In the genomic region with DNA sequence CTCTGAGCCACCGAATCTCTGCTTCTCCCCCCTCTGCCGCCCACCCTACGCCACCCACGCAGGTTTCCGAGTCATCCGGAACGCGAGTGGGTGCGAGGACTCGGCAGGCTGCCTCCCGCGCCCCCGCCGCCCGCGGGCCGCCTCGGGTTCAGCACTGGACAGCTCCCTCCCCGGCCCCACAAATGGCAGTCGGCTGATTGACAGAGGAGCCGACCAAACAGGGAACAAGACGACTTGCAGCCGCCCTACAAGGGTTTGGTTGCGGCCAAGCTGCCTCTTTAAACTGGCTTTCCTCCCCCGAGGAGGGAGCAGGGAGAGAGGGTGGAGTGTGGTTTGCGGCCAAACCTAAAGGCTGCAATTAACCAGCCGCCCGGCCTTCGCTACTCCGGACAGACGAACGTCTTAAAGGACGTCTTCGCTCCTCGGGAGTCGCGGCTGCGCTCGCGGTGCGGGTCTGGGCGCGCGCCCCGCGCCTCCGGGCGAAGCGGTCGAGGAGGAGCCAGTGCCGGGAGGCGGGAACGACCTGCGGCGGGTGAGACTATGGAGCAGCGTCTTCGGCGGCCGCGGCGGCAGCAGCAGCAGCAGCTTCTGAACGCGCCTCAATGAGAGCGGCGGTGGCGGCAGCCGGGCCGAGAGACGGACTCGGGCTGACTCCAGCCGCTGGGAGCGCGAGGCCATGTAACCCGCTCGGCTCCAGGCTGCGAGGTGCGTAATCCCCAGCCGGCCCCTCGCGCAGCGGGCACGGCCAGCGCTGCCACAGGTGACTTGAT, we compare ENCODE assay signal across 8 cellular contexts. TPM values are rescaled to one million over a fixed set of nuclear protein-coding genes. Genes with fewer than 3 reads are reported as not detected.
DNase-seq lines count a peak whose midpoint lies in the region; ATAC-seq and TF ChIP-seq lines count a peak whose summit lies in the region.

A gene with protein sequence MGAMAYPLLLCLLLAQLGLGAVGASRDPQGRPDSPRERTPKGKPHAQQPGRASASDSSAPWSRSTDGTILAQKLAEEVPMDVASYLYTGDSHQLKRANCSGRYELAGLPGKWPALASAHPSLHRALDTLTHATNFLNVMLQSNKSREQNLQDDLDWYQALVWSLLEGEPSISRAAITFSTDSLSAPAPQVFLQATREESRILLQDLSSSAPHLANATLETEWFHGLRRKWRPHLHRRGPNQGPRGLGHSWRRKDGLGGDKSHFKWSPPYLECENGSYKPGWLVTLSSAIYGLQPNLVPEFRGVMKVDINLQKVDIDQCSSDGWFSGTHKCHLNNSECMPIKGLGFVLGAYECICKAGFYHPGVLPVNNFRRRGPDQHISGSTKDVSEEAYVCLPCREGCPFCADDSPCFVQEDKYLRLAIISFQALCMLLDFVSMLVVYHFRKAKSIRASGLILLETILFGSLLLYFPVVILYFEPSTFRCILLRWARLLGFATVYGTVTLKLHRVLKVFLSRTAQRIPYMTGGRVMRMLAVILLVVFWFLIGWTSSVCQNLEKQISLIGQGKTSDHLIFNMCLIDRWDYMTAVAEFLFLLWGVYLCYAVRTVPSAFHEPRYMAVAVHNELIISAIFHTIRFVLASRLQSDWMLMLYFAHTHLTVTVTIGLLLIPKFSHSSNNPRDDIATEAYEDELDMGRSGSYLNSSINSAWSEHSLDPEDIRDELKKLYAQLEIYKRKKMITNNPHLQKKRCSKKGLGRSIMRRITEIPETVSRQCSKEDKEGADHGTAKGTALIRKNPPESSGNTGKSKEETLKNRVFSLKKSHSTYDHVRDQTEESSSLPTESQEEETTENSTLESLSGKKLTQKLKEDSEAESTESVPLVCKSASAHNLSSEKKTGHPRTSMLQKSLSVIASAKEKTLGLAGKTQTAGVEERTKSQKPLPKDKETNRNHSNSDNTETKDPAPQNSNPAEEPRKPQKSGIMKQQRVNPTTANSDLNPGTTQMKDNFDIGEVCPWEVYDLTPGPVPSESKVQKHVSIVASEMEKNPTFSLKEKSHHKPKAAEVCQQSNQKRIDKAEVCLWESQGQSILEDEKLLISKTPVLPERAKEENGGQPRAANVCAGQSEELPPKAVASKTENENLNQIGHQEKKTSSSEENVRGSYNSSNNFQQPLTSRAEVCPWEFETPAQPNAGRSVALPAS (N-terminal part only) (plus strand): TSS at position 541 of the 770 bp plus-strand sequence. CDS start 420 bp downstream, outside the sequence.

- DNase-seq in A172 (ENCODE audit: low spot score) (peak; percentile 55), NCI-H146 (lab: John Stamatoyannopoulos, UW) (peak; percentile 98), WTC11 (ENCODE audit: low spot score) (peak; percentile 89), cerebellar nuclear complex (lab: John Stamatoyannopoulos, UW) (peak; percentile 72 to 91), iPS-NIHi11 (ENCODE audit: low spot score) (peak; percentile 98), skeletal muscle cell (ENCODE audit: low read depth) (peak; percentile 83), CD14-positive monocyte (ENCODE audit: low spot score) (no peak)

- H3K9me3 Mint-ChIP-seq in WTC11 = no peaks in the 10 kb centered on the region
- H3K9me3 Mint-ChIP-seq in CD14-positive monocyte = peaks cover 3 to 25% (median 14%) of the 10 kb centered on the region in 7 donors

- H3K4me3 Mint-ChIP-seq in WTC11 (peak within 1 kb of the TSS; percentile 84), CD14-positive monocyte (peak within 1 kb of the TSS in 1 of 2 donors; percentile 80)

- peak; percentile 84 for ATAC-seq in GM19463 (IDR thresholded peaks at IDR 0.05; ENCODE audit: unreplicated experiment)
- ATAC-seq in WTC11 = peak; percentile 83

- H3K27ac Mint-ChIP-seq in WTC11 = no peak within 1 kb of the TSS
- H3K27ac Mint-ChIP-seq in CD14-positive monocyte = no peak within 1 kb of the TSS

- peaks cover 17% of the 10 kb centered on the region for H3K4me1 Mint-ChIP-seq in WTC11
- peaks cover 1% of the 10 kb centered on the region for H3K4me1 Mint-ChIP-seq in CD14-positive monocyte

- CTCF ChIA-PET in WTC11 (lab: Charles Lee) = interaction anchor here (1.0 to 3.1 kb wide), 3 partner anchors 52 to 63 kb away, joined by 3 to 17 read pairs (median 12); no protein-coding TSS in a partner anchor

- intact Hi-C loops in CD14-positive monocyte (cut with micrococcal nuclease) = no loop called here

- POLR2A ChIA-PET in WTC11 (lab: Charles Lee) = interaction anchor here (0.6 to 1.5 kb wide), 3 partner anchors 16 to 329 kb away, joined by 4 to 6 read pairs (median 4); partner anchors contain the start of gene PRTFDC1

- H3K36me3 Mint-ChIP-seq in WTC11 (no peaks in the 10 kb centered on the region), CD14-positive monocyte (no peaks in the 10 kb centered on the region)

- TF ChIP-seq CTCF in WTC11 (IDR thresholded peaks at IDR 0.05) (no peak), CD14-positive monocyte (IDR thresholded peaks at IDR 0.05) (no peak)

- H3K27me3 Mint-ChIP-seq in WTC11 (ENCODE audit: low read depth) (peaks cover 60% of the 10 kb centered on the region), CD14-positive monocyte (ENCODE audit: low read depth in 3 of 3) (peaks cover 46 to 53% (median 47%) of the 10 kb centered on the region in 3 donors)

- peak within 1 kb of the TSS; percentile 62 for H3K4me3 ChIP-seq in skeletal muscle cell (ENCODE audit: low read depth, low read length)

TF ChIP-seq in WTC11, 78 proteins besides CTCF, POLR2A, EP300 and RAD21 (continues in another document):
- no peak for TF ChIP-seq CDX4 (CRISPR knock-in tag; IDR thresholded peaks at IDR 0.05; ENCODE audit: borderline replicate concordance)
- no peak for TF ChIP-seq PRRX2 (CRISPR knock-in tag; IDR thresholded peaks at IDR 0.05)
- TF ChIP-seq, protein P1, sequence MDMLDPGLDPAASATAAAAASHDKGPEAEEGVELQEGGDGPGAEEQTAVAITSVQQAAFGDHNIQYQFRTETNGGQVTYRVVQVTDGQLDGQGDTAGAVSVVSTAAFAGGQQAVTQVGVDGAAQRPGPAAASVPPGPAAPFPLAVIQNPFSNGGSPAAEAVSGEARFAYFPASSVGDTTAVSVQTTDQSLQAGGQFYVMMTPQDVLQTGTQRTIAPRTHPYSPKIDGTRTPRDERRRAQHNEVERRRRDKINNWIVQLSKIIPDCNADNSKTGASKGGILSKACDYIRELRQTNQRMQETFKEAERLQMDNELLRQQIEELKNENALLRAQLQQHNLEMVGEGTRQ (CRISPR knock-in tag; IDR thresholded peaks at IDR 0.05) = 0 out of 2 replicates have a peak, but pooled peaks have one; percentile 28
- TF ChIP-seq, protein P2, sequence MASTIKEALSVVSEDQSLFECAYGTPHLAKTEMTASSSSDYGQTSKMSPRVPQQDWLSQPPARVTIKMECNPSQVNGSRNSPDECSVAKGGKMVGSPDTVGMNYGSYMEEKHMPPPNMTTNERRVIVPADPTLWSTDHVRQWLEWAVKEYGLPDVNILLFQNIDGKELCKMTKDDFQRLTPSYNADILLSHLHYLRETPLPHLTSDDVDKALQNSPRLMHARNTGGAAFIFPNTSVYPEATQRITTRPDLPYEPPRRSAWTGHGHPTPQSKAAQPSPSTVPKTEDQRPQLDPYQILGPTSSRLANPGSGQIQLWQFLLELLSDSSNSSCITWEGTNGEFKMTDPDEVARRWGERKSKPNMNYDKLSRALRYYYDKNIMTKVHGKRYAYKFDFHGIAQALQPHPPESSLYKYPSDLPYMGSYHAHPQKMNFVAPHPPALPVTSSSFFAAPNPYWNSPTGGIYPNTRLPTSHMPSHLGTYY (CRISPR knock-in tag; IDR thresholded peaks at IDR 0.05) = peak; percentile 74; the same call in 1 of the 2 replicates
- TF ChIP-seq ZNF219 (CRISPR knock-in tag; IDR thresholded peaks at IDR 0.05; ENCODE audit: borderline replicate concordance) = peak; percentile 96
- TF ChIP-seq ATF1 (CRISPR knock-in tag; IDR thresholded peaks at IDR 0.05) = 0 out of 2 replicates have a peak, but pooled peaks have one; percentile 38
- no peak for TF ChIP-seq JAZF1 (CRISPR knock-in tag; IDR thresholded peaks at IDR 0.05)
- TF ChIP-seq, protein P3, sequence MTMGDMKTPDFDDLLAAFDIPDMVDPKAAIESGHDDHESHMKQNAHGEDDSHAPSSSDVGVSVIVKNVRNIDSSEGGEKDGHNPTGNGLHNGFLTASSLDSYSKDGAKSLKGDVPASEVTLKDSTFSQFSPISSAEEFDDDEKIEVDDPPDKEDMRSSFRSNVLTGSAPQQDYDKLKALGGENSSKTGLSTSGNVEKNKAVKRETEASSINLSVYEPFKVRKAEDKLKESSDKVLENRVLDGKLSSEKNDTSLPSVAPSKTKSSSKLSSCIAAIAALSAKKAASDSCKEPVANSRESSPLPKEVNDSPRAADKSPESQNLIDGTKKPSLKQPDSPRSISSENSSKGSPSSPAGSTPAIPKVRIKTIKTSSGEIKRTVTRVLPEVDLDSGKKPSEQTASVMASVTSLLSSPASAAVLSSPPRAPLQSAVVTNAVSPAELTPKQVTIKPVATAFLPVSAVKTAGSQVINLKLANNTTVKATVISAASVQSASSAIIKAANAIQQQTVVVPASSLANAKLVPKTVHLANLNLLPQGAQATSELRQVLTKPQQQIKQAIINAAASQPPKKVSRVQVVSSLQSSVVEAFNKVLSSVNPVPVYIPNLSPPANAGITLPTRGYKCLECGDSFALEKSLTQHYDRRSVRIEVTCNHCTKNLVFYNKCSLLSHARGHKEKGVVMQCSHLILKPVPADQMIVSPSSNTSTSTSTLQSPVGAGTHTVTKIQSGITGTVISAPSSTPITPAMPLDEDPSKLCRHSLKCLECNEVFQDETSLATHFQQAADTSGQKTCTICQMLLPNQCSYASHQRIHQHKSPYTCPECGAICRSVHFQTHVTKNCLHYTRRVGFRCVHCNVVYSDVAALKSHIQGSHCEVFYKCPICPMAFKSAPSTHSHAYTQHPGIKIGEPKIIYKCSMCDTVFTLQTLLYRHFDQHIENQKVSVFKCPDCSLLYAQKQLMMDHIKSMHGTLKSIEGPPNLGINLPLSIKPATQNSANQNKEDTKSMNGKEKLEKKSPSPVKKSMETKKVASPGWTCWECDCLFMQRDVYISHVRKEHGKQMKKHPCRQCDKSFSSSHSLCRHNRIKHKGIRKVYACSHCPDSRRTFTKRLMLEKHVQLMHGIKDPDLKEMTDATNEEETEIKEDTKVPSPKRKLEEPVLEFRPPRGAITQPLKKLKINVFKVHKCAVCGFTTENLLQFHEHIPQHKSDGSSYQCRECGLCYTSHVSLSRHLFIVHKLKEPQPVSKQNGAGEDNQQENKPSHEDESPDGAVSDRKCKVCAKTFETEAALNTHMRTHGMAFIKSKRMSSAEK (CRISPR knock-in tag; IDR thresholded peaks at IDR 0.05; ENCODE audit: borderline replicate concordance) = no peak
- TF ChIP-seq TEAD1 (CRISPR knock-in tag; IDR thresholded peaks at IDR 0.05) = peak; percentile 89; the same call in 1 of the 2 replicates

RNA-seq across cellular contexts. Expression of the gene that starts here (rescaled TPM):
- total RNA-seq in A172 (2014; rRNA removed; shearing (Covaris generic)) = 7.1 and 7.3 TPM in 2 replicates
- 0.34 to 0.63 TPM (median 0.44 TPM) in 3 replicates for total RNA-seq in WTC11 (2021)
- polyA plus RNA-seq in CD14-positive monocyte = not detected

Comparison
In these comparisons a context has a peak if more than half of its experiments do, and no peak if none do; other contexts are left out.
1. Peak in DNase-seq and ATAC-seq in WTC11; RNA of the gene not detected or under 1 TPM.